In genomic region chr21:18529253-18529652, GRCh38 we compare ENCODE assay signal across 14 cellular contexts.
DNase-seq lines count a peak whose midpoint lies in the region; ATAC-seq, FAIRE-seq and TF ChIP-seq lines count a peak whose summit lies in the region.
"Had no signal": no experiment of that assay in that cellular context is flagged by ENCODE, and none has a peak within 500 bp of the region (broad histone marks: within the 10 kb centered on the region; RNA-seq: fewer than 3 reads in every experiment).

No MANE protein-coding gene starts in this region.

- H3K27ac ChIP-seq in SK-N-SH (ENCODE audit: low read depth in 2 of 2, low read length in 1 of 2) (no peak overlapping the region), right cardiac atrium (ENCODE audit: low read length) (no peak overlapping the region)
- H3K27ac ChIP-seq: stomach had no signal

- H3K4me2 ChIP-seq in SK-N-SH = no peak overlapping the region

- H3K9me2 ChIP-seq in SK-N-SH = no peaks in the 10 kb centered on the region; the same call in 1 of the 2 replicates

- no peaks in the 10 kb centered on the region for H3K4me1 ChIP-seq in SK-N-SH (ENCODE audit: control insufficient read depth in 1 of 2, insufficient read depth in 2 of 2, low read depth in 1 of 2, low read length in 1 of 2)
- no peaks in the 10 kb centered on the region for H3K4me1 ChIP-seq in right cardiac atrium (ENCODE audit: control insufficient read depth, insufficient read depth, low read length)

- ATAC-seq in SK-N-SH treated with all-trans-retinoic acid at 6 μM for 48 hours (no peak), right cardiac atrium (no peak)

- no peak overlapping the region for H3K4me3 ChIP-seq in SK-N-SH (ENCODE audit: low read depth in 2 of 2, low read length in 1 of 2)
- no peak overlapping the region for H3K4me3 ChIP-seq in fibroblast of the aortic adventitia (ENCODE audit: low read depth, low read length)
- no peak overlapping the region for H3K4me3 ChIP-seq in right cardiac atrium (ENCODE audit: low read length)
- H3K4me3 ChIP-seq: stomach had no signal

- no peaks in the 10 kb centered on the region for H3K36me3 ChIP-seq in SK-N-SH (replicated peaks in 1 of 2; ENCODE audit: control insufficient read depth in 1 of 2, insufficient read depth in 2 of 2, low read length in 1 of 2)
- H3K36me3 ChIP-seq: stomach had no signal

- peak; percentile 68 for FAIRE-seq in urothelium cell line (lab: Jason Lieb, UNC)
- FAIRE-seq: endometrium had no signal

- 0% methylated on average over 1 of the region's 1 CpG for WGBS in SK-N-SH (ENCODE audit: low lambda C conversion rate)
- WGBS in right cardiac atrium = 14% methylated on average over 1 of the region's 1 CpG

- no peak for TF ChIP-seq RAD21 in SK-N-SH (IDR thresholded peaks at IDR 0.05; ENCODE audit: low read length)

- H3K27me3 ChIP-seq in SK-N-SH (ENCODE audit: insufficient read depth) (no peaks in the 10 kb centered on the region), right cardiac atrium (ENCODE audit: control insufficient read depth, insufficient read depth) (no peaks in the 10 kb centered on the region)
- H3K27me3 ChIP-seq: stomach had no signal

- no peak overlapping the region for H3K9ac ChIP-seq in SK-N-SH

- DNase-seq in SK-N-SH (no peak), RKO (ENCODE audit: low spot score) (peak; percentile 71), fibroblast of the aortic adventitia (ENCODE audit: low read depth) (peak; percentile 71), urothelium cell line (ENCODE audit: low spot score) (peak; percentile 52), DMS79 (lab: John Stamatoyannopoulos, UW) (no peak), right cardiac atrium (no peak)
- no peak for DNase-seq in effector CD4-positive, alpha-beta T cell
- DNase-seq: activated CD8-positive, alpha-beta memory T cell treated with anti-CD3 and anti-CD28 coated beads, Interleukin-2, amount 50 U/mL, for 4 hours; kidney; NK-92 treated with Interleukin-12 subunit alpha and Interleukin-12 subunit beta, amount 100 ng/mL, for 24 hours; stimulated activated CD4-positive, alpha-beta T cell treated with anti-CD3 and anti-CD28 coated beads, Interleukin-1b, Interleukin-23, amount 100 ng/mL, for 48 hours; stomach had no signal

- H3F3A ChIP-seq in SK-N-SH (replicated peaks; ENCODE audit: insufficient read depth) = peaks cover 9% of the 10 kb centered on the region

- H3K9me3 ChIP-seq in SK-N-SH (no peaks in the 10 kb centered on the region), right cardiac atrium (ENCODE audit: control insufficient read depth, low read length) (no peaks in the 10 kb centered on the region)
- H3K9me3 ChIP-seq: stomach had no signal

- TF ChIP-seq CTCF in SK-N-SH (IDR thresholded peaks at IDR 0.05) (no peak), fibroblast of the aortic adventitia (IDR thresholded peaks at IDR 0.05; ENCODE audit: insufficient read depth, low read length) (no peak)

- TF ChIP-seq EP300 in SK-N-SH (IDR thresholded peaks at IDR 0.05; ENCODE audit: borderline replicate concordance in 1 of 2, low read depth in 1 of 2, low read length in 1 of 2) = no peak

- intact Hi-C loops in right cardiac atrium (cut with DNase I) = no loop called here

- H2AFZ ChIP-seq in SK-N-SH (ENCODE audit: low read depth) = no peak overlapping the region

- no peaks in the 10 kb centered on the region for H4K20me1 ChIP-seq in SK-N-SH (ENCODE audit: insufficient read depth)

- H3K79me2 ChIP-seq in SK-N-SH (ENCODE audit: insufficient read depth) = no peaks in the 10 kb centered on the region

- POLR2A ChIA-PET in SK-N-SH (lab: Yijun Ruan, JAX) = no interaction called here

- CTCF ChIA-PET in SK-N-SH (lab: Yijun Ruan, JAX) = interaction anchor here (1.0 kb wide), 1 partner anchor 29 kb away, joined by 4 read pairs; no protein-coding TSS in a partner anchor

TF ChIP-seq in SK-N-SH, 30 proteins besides CTCF, POLR2A, EP300 and RAD21:
- no peak for TF ChIP-seq FOXJ3 (CRISPR knock-in tag; IDR thresholded peaks at IDR 0.05)
- TF ChIP-seq FOSL2 (IDR thresholded peaks at IDR 0.05; ENCODE audit: borderline replicate concordance, low read depth) = no peak
- TF ChIP-seq PBX3 (IDR thresholded peaks at IDR 0.05) = peak; percentile 42
- TF ChIP-seq TCF12 (IDR thresholded peaks at IDR 0.05) = peak; percentile 77
- TF ChIP-seq ELF1 (IDR thresholded peaks at IDR 0.05) = no peak
TF ChIP-seq in SK-N-SH: peak in this region for 2.

TF ChIP-seq in SK-N-SH treated with all-trans-retinoic acid at 6 μM for 48 hours, 23 proteins besides CTCF, POLR2A, EP300 and RAD21:
- TF ChIP-seq GLIS3 (CRISPR knock-in tag; IDR thresholded peaks at IDR 0.05) = no peak
- TF ChIP-seq SNAI2 (CRISPR knock-in tag; IDR thresholded peaks at IDR 0.05) = no peak
- TF ChIP-seq, protein P1, sequence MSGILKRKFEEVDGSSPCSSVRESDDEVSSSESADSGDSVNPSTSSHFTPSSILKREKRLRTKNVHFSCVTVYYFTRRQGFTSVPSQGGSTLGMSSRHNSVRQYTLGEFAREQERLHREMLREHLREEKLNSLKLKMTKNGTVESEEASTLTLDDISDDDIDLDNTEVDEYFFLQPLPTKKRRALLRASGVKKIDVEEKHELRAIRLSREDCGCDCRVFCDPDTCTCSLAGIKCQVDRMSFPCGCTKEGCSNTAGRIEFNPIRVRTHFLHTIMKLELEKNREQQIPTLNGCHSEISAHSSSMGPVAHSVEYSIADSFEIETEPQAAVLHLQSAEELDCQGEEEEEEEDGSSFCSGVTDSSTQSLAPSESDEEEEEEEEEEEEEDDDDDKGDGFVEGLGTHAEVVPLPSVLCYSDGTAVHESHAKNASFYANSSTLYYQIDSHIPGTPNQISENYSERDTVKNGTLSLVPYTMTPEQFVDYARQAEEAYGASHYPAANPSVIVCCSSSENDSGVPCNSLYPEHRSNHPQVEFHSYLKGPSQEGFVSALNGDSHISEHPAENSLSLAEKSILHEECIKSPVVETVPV (CRISPR knock-in tag; IDR thresholded peaks at IDR 0.05) = no peak
- no peak for TF ChIP-seq CSDC2 (CRISPR knock-in tag; IDR thresholded peaks at IDR 0.05)
- TF ChIP-seq ESRRG (CRISPR knock-in tag; IDR thresholded peaks at IDR 0.05) = no peak
- no peak for TF ChIP-seq PPARA (CRISPR knock-in tag; IDR thresholded peaks at IDR 0.05; ENCODE audit: borderline replicate concordance)
- TF ChIP-seq, protein P2, sequence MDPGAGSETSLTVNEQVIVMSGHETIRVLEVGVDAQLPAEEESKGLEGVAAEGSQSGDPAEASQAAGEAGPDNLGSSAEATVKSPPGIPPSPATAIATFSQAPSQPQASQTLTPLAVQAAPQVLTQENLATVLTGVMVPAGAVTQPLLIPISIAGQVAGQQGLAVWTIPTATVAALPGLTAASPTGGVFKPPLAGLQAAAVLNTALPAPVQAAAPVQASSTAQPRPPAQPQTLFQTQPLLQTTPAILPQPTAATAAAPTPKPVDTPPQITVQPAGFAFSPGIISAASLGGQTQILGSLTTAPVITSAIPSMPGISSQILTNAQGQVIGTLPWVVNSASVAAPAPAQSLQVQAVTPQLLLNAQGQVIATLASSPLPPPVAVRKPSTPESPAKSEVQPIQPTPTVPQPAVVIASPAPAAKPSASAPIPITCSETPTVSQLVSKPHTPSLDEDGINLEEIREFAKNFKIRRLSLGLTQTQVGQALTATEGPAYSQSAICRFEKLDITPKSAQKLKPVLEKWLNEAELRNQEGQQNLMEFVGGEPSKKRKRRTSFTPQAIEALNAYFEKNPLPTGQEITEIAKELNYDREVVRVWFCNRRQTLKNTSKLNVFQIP (CRISPR knock-in tag; IDR thresholded peaks at IDR 0.05; ENCODE audit: borderline replicate concordance, low read depth) = no peak
- TF ChIP-seq, protein P3, sequence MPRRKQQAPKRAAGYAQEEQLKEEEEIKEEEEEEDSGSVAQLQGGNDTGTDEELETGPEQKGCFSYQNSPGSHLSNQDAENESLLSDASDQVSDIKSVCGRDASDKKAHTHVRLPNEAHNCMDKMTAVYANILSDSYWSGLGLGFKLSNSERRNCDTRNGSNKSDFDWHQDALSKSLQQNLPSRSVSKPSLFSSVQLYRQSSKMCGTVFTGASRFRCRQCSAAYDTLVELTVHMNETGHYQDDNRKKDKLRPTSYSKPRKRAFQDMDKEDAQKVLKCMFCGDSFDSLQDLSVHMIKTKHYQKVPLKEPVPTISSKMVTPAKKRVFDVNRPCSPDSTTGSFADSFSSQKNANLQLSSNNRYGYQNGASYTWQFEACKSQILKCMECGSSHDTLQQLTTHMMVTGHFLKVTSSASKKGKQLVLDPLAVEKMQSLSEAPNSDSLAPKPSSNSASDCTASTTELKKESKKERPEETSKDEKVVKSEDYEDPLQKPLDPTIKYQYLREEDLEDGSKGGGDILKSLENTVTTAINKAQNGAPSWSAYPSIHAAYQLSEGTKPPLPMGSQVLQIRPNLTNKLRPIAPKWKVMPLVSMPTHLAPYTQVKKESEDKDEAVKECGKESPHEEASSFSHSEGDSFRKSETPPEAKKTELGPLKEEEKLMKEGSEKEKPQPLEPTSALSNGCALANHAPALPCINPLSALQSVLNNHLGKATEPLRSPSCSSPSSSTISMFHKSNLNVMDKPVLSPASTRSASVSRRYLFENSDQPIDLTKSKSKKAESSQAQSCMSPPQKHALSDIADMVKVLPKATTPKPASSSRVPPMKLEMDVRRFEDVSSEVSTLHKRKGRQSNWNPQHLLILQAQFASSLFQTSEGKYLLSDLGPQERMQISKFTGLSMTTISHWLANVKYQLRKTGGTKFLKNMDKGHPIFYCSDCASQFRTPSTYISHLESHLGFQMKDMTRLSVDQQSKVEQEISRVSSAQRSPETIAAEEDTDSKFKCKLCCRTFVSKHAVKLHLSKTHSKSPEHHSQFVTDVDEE (CRISPR knock-in tag; IDR thresholded peaks at IDR 0.05) = no peak
- no peak for TF ChIP-seq RARB (CRISPR knock-in tag; IDR thresholded peaks at IDR 0.05)
- no peak for TF ChIP-seq ZFP30 (CRISPR knock-in tag; IDR thresholded peaks at IDR 0.05)
- TF ChIP-seq ISL1 (CRISPR knock-in tag; IDR thresholded peaks at IDR 0.05) = no peak
- TF ChIP-seq PATZ1 (CRISPR knock-in tag; IDR thresholded peaks at IDR 0.05; ENCODE audit: borderline replicate concordance) = no peak
- TF ChIP-seq TOX (CRISPR knock-in tag; IDR thresholded peaks at IDR 0.05; ENCODE audit: borderline replicate concordance) = no peak
- no peak for TF ChIP-seq ZNF70 (CRISPR knock-in tag; IDR thresholded peaks at IDR 0.05)

Comparison
In these comparisons a context has a peak if more than half of its experiments do, and no peak if none do; other contexts are left out.
1. DNase-seq: peak in RKO (single experiment), fibroblast of the aortic adventitia (single experiment) and urothelium cell line (single experiment); none in SK-N-SH (single experiment), DMS79 (single experiment), right cardiac atrium (0 of 3) and effector CD4-positive, alpha-beta T cell (single experiment).